In the genomic region with DNA sequence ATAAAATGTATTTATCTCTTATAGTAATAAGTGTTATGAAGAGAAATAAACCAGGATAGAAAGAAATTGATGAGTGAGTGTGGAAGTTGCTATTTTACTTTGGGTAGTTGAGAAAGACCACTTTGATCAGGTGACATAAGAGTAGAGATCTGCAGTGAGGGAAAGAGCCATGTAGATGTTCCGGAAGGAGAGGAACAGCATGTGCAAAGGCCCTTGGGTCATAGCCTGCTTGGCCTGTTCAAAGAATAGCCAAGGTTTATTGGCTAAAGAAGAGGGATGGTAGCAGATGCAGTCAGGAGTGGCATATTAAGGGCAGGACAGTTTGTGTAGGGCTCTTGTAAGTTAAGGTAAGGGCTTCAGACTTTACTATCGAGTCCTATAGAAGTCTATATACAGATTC, we compare ENCODE assay signal across 18 cellular contexts. TPM values are rescaled to one million over a fixed set of nuclear protein-coding genes. Genes with fewer than 3 reads are reported as not detected.
DNase-seq lines count a peak whose midpoint lies in the region; ATAC-seq and TF ChIP-seq lines count a peak whose summit lies in the region.
"Had no signal": no experiment of that assay in that cellular context is flagged by ENCODE, and none has a peak within 500 bp of the region (broad histone marks: within the 10 kb centered on the region; RNA-seq: fewer than 3 reads in every experiment).

No MANE protein-coding gene starts in this region.

- peak overlapping the region; percentile 79; the same call in 1 of the 2 replicates for H3K4me3 ChIP-seq in iPS-20b (ENCODE audit: low read length)
- H3K4me3 ChIP-seq: SJSA1 had no signal

- no peak for DNase-seq in stimulated activated naive CD8-positive, alpha-beta T cell treated with anti-CD3 and anti-CD28 coated beads, Interleukin-15, Interleukin-2, amounts not matched to agents 100 U/mL and 50 U/mL, for 24 hours
- no peak for DNase-seq in activated CD8-positive, alpha-beta T cell treated with anti-CD3 and anti-CD28 coated beads for 36 hours
- DNase-seq in GM10248 (ENCODE audit: extremely low spot score) (no peak), HEK293T (ENCODE audit: extremely low spot score) (no peak)
- DNase-seq: activated CD4-positive, alpha-beta T cell treated with anti-CD3 and anti-CD28 coated beads, Interleukin-2, amount 50 U/mL, for 48 hours; activated naive CD4-positive, alpha-beta T cell; AML-193; caudate nucleus; endodermal cell; Karpas-422; NCI-H1417 treated with DMSO at 0.1 percent for 48 hours; NCI-H446 had no signal

- peaks cover 67% of the 10 kb centered on the region for H3K36me3 Mint-ChIP-seq in stimulated activated naive CD8-positive, alpha-beta T cell treated with anti-CD3 and anti-CD28 coated beads, Interleukin-15, Interleukin-2, amounts not matched to agents 100 ng/mL and 50 ng/mL, for 24 hours (ENCODE audit: low read depth)
- H3K36me3 Mint-ChIP-seq in activated CD8-positive, alpha-beta T cell treated with anti-CD3 and anti-CD28 coated beads for 36 hours (ENCODE audit: low read depth) = peaks cover 64% of the 10 kb centered on the region

- H3K27ac ChIP-seq in iPS-20b (ENCODE audit: low read length) = no peak overlapping the region
- H3K27ac ChIP-seq: SJSA1 had no signal

- intact Hi-C loops in activated CD8-positive, alpha-beta T cell treated with anti-CD3 and anti-CD28 coated beads for 36 hours (cut with micrococcal nuclease) = no loop called here

- ATAC-seq in stimulated activated naive CD8-positive, alpha-beta T cell treated with anti-CD3 and anti-CD28 coated beads, Interleukin-15, Interleukin-2, amounts not matched to agents 100 U/mL and 50 U/mL, for 24 hours = no peak
- no peak for ATAC-seq in activated CD8-positive, alpha-beta T cell treated with anti-CD3 and anti-CD28 coated beads for 36 hours
- ATAC-seq in GM21447 (IDR thresholded peaks at IDR 0.05; ENCODE audit: unreplicated experiment) = no peak
- ATAC-seq in HG02870 (IDR thresholded peaks at IDR 0.05; ENCODE audit: unreplicated experiment) = no peak

- CTCF ChIA-PET in activated CD8-positive, alpha-beta T cell treated with anti-CD3 and anti-CD28 coated beads for 36 hours (lab: Charles Lee) = interaction anchor here (0.8 kb wide), 1 partner anchor 50 kb away, joined by 3 read pairs; no protein-coding TSS in a partner anchor
- CTCF ChIA-PET in GM10248 (lab: Yijun Ruan, JAX) = no interaction called here
- CTCF ChIA-PET in HEK293T (lab: Yijun Ruan, JAX) = no interaction called here

- POLR2A ChIA-PET in activated CD8-positive, alpha-beta T cell treated with anti-CD3 and anti-CD28 coated beads for 36 hours (lab: Charles Lee) = no interaction called here
- POLR2A ChIA-PET in GM10248 (lab: Yijun Ruan, JAX) (no interaction called here), HEK293T (lab: Yijun Ruan, JAX) (no interaction called here)

- peaks cover 14% of the 10 kb centered on the region for H3K4me1 ChIP-seq in iPS-20b (ENCODE audit: insufficient read depth, low read length)

- no peak for TF ChIP-seq CTCF in activated CD8-positive, alpha-beta T cell treated with anti-CD3 and anti-CD28 coated beads for 36 hours (IDR thresholded peaks at IDR 0.05)
- no peak for TF ChIP-seq CTCF in GM10248 (IDR thresholded peaks at IDR 0.05; ENCODE audit: control extremely low read depth, extremely low read depth, low read depth, missing control alignments)

- no peaks in the 10 kb centered on the region for H3K9me3 Mint-ChIP-seq in stimulated activated naive CD8-positive, alpha-beta T cell treated with anti-CD3 and anti-CD28 coated beads, Interleukin-15, Interleukin-2, amounts not matched to agents 100 ng/mL and 50 ng/mL, for 24 hours
- no peaks in the 10 kb centered on the region for H3K9me3 Mint-ChIP-seq in activated CD8-positive, alpha-beta T cell treated with anti-CD3 and anti-CD28 coated beads for 36 hours
- H3K9me3 Mint-ChIP-seq: endodermal cell had no signal

- H3K27me3 ChIP-seq in iPS-20b (ENCODE audit: insufficient read depth, low read length) = no peaks in the 10 kb centered on the region
- H3K27me3 ChIP-seq: SJSA1 had no signal

- H3K9ac ChIP-seq in iPS-20b (ENCODE audit: low read depth, low read length) = no peak overlapping the region

- H3K4me1 Mint-ChIP-seq in stimulated activated naive CD8-positive, alpha-beta T cell treated with anti-CD3 and anti-CD28 coated beads, Interleukin-15, Interleukin-2, amounts not matched to agents 100 ng/mL and 50 ng/mL, for 24 hours (ENCODE audit: low read depth) = peaks cover 52% of the 10 kb centered on the region
- peaks cover 37% of the 10 kb centered on the region for H3K4me1 Mint-ChIP-seq in activated CD8-positive, alpha-beta T cell treated with anti-CD3 and anti-CD28 coated beads for 36 hours (ENCODE audit: low read depth)

- H3K4me3 Mint-ChIP-seq in stimulated activated naive CD8-positive, alpha-beta T cell treated with anti-CD3 and anti-CD28 coated beads, Interleukin-15, Interleukin-2, amounts not matched to agents 100 ng/mL and 50 ng/mL, for 24 hours = peak overlapping the region; percentile 95
- H3K4me3 Mint-ChIP-seq in activated CD8-positive, alpha-beta T cell treated with anti-CD3 and anti-CD28 coated beads for 36 hours = peak overlapping the region; percentile 34
- H3K4me3 Mint-ChIP-seq: endodermal cell had no signal

- no peaks in the 10 kb centered on the region for H3K9me3 ChIP-seq in iPS-20b (ENCODE audit: insufficient read depth, low read depth, low read length)
- H3K9me3 ChIP-seq: SJSA1 had no signal

- H3K27ac Mint-ChIP-seq in stimulated activated naive CD8-positive, alpha-beta T cell treated with anti-CD3 and anti-CD28 coated beads, Interleukin-15, Interleukin-2, amounts not matched to agents 100 ng/mL and 50 ng/mL, for 24 hours = peak overlapping the region; percentile 78
- peak overlapping the region; percentile 71 for H3K27ac Mint-ChIP-seq in activated CD8-positive, alpha-beta T cell treated with anti-CD3 and anti-CD28 coated beads for 36 hours

- no peaks in the 10 kb centered on the region for H3K27me3 Mint-ChIP-seq in stimulated activated naive CD8-positive, alpha-beta T cell treated with anti-CD3 and anti-CD28 coated beads, Interleukin-15, Interleukin-2, amounts not matched to agents 100 ng/mL and 50 ng/mL, for 24 hours
- H3K27me3 Mint-ChIP-seq in activated CD8-positive, alpha-beta T cell treated with anti-CD3 and anti-CD28 coated beads for 36 hours = no peaks in the 10 kb centered on the region

- H3K36me3 ChIP-seq in iPS-20b (ENCODE audit: insufficient read depth, low read depth, low read length) = peaks cover 71% of the 10 kb centered on the region

TF ChIP-seq in HEK293T, 16 proteins besides CTCF, POLR2A, EP300 and RAD21:
- TF ChIP-seq ELF4 (IDR thresholded peaks at IDR 0.05) = no peak
- TF ChIP-seq L3MBTL2 (conservative IDR thresholded peaks at IDR 0.05) = no peak
- TF ChIP-seq ZNF384 (IDR thresholded peaks at IDR 0.05) = no peak

RNA-seq across cellular contexts. Expression of a gene that starts 3.2 kb away (rescaled TPM):
- 1,000 to 10,000 TPM; 1,122 to 1,184 TPM for total RNA-seq in activated CD8-positive, alpha-beta T cell treated with anti-CD3 and anti-CD28 coated beads for 36 hours

RNA-seq across cellular contexts. Expression of a gene that starts 52.8 kb away (rescaled TPM):
- total RNA-seq in activated CD8-positive, alpha-beta T cell treated with anti-CD3 and anti-CD28 coated beads for 36 hours = 1 to 10 TPM in 1 of 2 experiments, under 1 TPM in 1; 0.99 to 1.5 TPM
- total RNA-seq: liver had no signal
